In genomic region chr11:44326615-44327475, GRCh38 we compare ENCODE assay signal across 16 cellular contexts. TPM values are rescaled to one million over a fixed set of nuclear protein-coding genes. Genes with fewer than 3 reads are reported as not detected.
A peak's percentile ranks its signal among the peaks of the same experiment; 100 is the strongest.
DNase-seq lines count a peak whose midpoint lies in the region; ATAC-seq and TF ChIP-seq lines count a peak whose summit lies in the region.
"Had no signal": no experiment of that assay in that cellular context is flagged by ENCODE, and none has a peak within 500 bp of the region (broad histone marks: within the 10 kb centered on the region; RNA-seq: fewer than 3 reads in every experiment).

No MANE protein-coding gene starts in this region.

- H3F3A ChIP-seq in Loucy (ENCODE audit: low read depth), result no peaks in the 10 kb centered on the region

- intact Hi-C loops in sciatic nerve (cut with DNase I), result no loop called here

- no peaks in the 10 kb centered on the region for H4K20me1 ChIP-seq in Loucy (ENCODE audit: insufficient read depth, low read length, poor library complexity, severe bottlenecking)

- H3K79me2 ChIP-seq in Loucy (ENCODE audit: insufficient read depth, low read length), result no peaks in the 10 kb centered on the region

- H3K4me1 Mint-ChIP-seq in activated naive CD8-positive, alpha-beta T cell treated with anti-CD3 and anti-CD28 coated beads, Interleukin-2, amount 50 U/mL, for 24 hours, result peaks cover 2% of the 10 kb centered on the region

- H3K9me3 Mint-ChIP-seq in activated naive CD8-positive, alpha-beta T cell treated with anti-CD3 and anti-CD28 coated beads, Interleukin-2, amount 50 U/mL, for 24 hours, result no peaks in the 10 kb centered on the region
- H3K9me3 Mint-ChIP-seq: mesothelial cell of epicardium; stimulated activated naive CD8-positive, alpha-beta T cell treated with anti-CD3 and anti-CD28 coated beads, Interleukin-15, Interleukin-2, amounts not matched to agents 100 ng/mL and 50 ng/mL, for 24 hours had no signal

- H3K9ac ChIP-seq in Loucy (ENCODE audit: low read depth, low read length, poor library complexity, severe bottlenecking), result no peak overlapping the region

- H3K4me1 ChIP-seq in Loucy (ENCODE audit: insufficient read depth, low read length, poor library complexity, severe bottlenecking), result no peaks in the 10 kb centered on the region

- in situ Hi-C loops in KBM-7 (cut with MboI; ENCODE audit: low pct_unique_long_range_greater_than_20kb, low sequenced_read_pairs), result no loop called here

- no peak overlapping the region for H3K4me3 Mint-ChIP-seq in activated naive CD8-positive, alpha-beta T cell treated with anti-CD3 and anti-CD28 coated beads, Interleukin-2, amount 50 U/mL, for 24 hours
- H3K4me3 Mint-ChIP-seq: mesothelial cell of epicardium; stimulated activated naive CD8-positive, alpha-beta T cell treated with anti-CD3 and anti-CD28 coated beads, Interleukin-15, Interleukin-2, amounts not matched to agents 100 ng/mL and 50 ng/mL, for 24 hours had no signal

- H3K27ac Mint-ChIP-seq in activated naive CD8-positive, alpha-beta T cell treated with anti-CD3 and anti-CD28 coated beads, Interleukin-2, amount 50 U/mL, for 24 hours, result no peak overlapping the region
- H3K27ac Mint-ChIP-seq: mesothelial cell of epicardium; stimulated activated naive CD8-positive, alpha-beta T cell treated with anti-CD3 and anti-CD28 coated beads, Interleukin-15, Interleukin-2, amounts not matched to agents 100 ng/mL and 50 ng/mL, for 24 hours had no signal

- no peaks in the 10 kb centered on the region for H3K27me3 ChIP-seq in Loucy (ENCODE audit: insufficient read depth, low read length, poor library complexity, severe bottlenecking)
- H3K27me3 ChIP-seq: body of pancreas, ovary had no signal

- ATAC-seq in sciatic nerve, result peak; percentile 10
- no peak for ATAC-seq in activated naive CD8-positive, alpha-beta T cell treated with anti-CD3 and anti-CD28 coated beads, Interleukin-2, amount 50 U/mL, for 24 hours
- ATAC-seq in HG02870 (IDR thresholded peaks at IDR 0.05; ENCODE audit: unreplicated experiment), result no peak
- ATAC-seq: body of pancreas had no signal

- peaks cover 57% of the 10 kb centered on the region for H3K27me3 Mint-ChIP-seq in activated naive CD8-positive, alpha-beta T cell treated with anti-CD3 and anti-CD28 coated beads, Interleukin-2, amount 50 U/mL, for 24 hours

- H3K4me3 ChIP-seq in Loucy (ENCODE audit: low read length, poor library complexity, severe bottlenecking), result no peak overlapping the region
- H3K4me3 ChIP-seq: body of pancreas, ovary, skin epidermis had no signal

- TF ChIP-seq CTCF in Loucy (conservative IDR thresholded peaks at IDR 0.05; ENCODE audit: low read length), result 0 out of 2 replicates have a peak, but pooled peaks have one; percentile 11

- H3K36me3 ChIP-seq in Loucy (ENCODE audit: insufficient read depth, low read length), result no peaks in the 10 kb centered on the region
- H3K36me3 ChIP-seq: ovary had no signal

- H2AFZ ChIP-seq in Loucy (ENCODE audit: low read length), result no peak overlapping the region

- H3K4me2 ChIP-seq in Loucy (ENCODE audit: low read depth, low read length, poor library complexity, severe bottlenecking), result no peak overlapping the region

- H3K36me3 Mint-ChIP-seq in activated naive CD8-positive, alpha-beta T cell treated with anti-CD3 and anti-CD28 coated beads, Interleukin-2, amount 50 U/mL, for 24 hours (ENCODE audit: low read depth), result no peaks in the 10 kb centered on the region
- H3K36me3 Mint-ChIP-seq: mesothelial cell of epicardium had no signal

- no peaks in the 10 kb centered on the region for H3K9me3 ChIP-seq in Loucy (ENCODE audit: insufficient read depth, low read depth, low read length)
- H3K9me3 ChIP-seq: body of pancreas, ovary had no signal

- H3K9me2 ChIP-seq in Loucy (replicated peaks; ENCODE audit: low read depth, low read length), result no peaks in the 10 kb centered on the region

- peak; percentile 50 for DNase-seq in activated effector memory CD4-positive, alpha-beta T cell treated with anti-CD3 and anti-CD28 coated beads, Interleukin-2, amount 50 U/mL, for 16 hours
- DNase-seq in activated effector memory CD4-positive, alpha-beta T cell treated with Interleukin-2 at 50 U/mL for 16 hours, result no peak
- peak; percentile 61 for DNase-seq in cerebellar cortex (ENCODE audit: low spot score)
- no peak for DNase-seq in sciatic nerve (ENCODE audit: low spot score)
- DNase-seq in activated naive CD8-positive, alpha-beta T cell treated with anti-CD3 and anti-CD28 coated beads, Interleukin-2, amount 50 U/mL, for 24 hours, result no peak
- DNase-seq in KBM-7, result no peak
- DNase-seq: activated gamma-delta T cell treated with Interleukin-2 at 50 U/mL for 16 hours; body of pancreas; effector memory CD4-positive, alpha-beta T cell; MM.1S had no signal

RNA-seq across cellular contexts. Expression of gene ALX4, which starts 16.9 kb away (rescaled TPM):
- 1.1 TPM for total RNA-seq in sciatic nerve
- total RNA-seq: body of pancreas had no signal

Comparison
In these comparisons a context has a peak if more than half of its experiments do, and no peak if none do; other contexts are left out.
1. DNase-seq: peak in activated effector memory CD4-positive, alpha-beta T cell treated with anti-CD3 and anti-CD28 coated beads, Interleukin-2, amount 50 U/mL, for 16 hours (single experiment) and cerebellar cortex (single experiment); none in activated effector memory CD4-positive, alpha-beta T cell treated with Interleukin-2 at 50 U/mL for 16 hours (single experiment), sciatic nerve (single experiment), activated naive CD8-positive, alpha-beta T cell treated with anti-CD3 and anti-CD28 coated beads, Interleukin-2, amount 50 U/mL, for 24 hours (single experiment) and KBM-7 (single experiment).